2 cellular contexts compared by ENCODE assay signal in genomic region chr19:17020823-17021222, GRCh38.
TF ChIP-seq lines count a peak whose summit lies in the region.

No MANE protein-coding gene starts in this region.

TF ChIP-seq in IMR-90, 13 proteins besides CTCF, POLR2A, EP300 and RAD21:
- no peak for TF ChIP-seq BHLHE40 (IDR thresholded peaks at IDR 0.05; ENCODE audit: low read depth, low read length)
- TF ChIP-seq USF2 (IDR thresholded peaks at IDR 0.05; ENCODE audit: low read depth, low read length): peak; percentile 51

TF ChIP-seq in GM12878, 131 proteins besides CTCF, POLR2A, EP300 and RAD21:
- TF ChIP-seq NFIC (IDR thresholded peaks at IDR 0.05; ENCODE audit: low read depth, low read length): no peak
- TF ChIP-seq USF1 (IDR thresholded peaks at IDR 0.05; ENCODE audit: borderline replicate concordance, extremely low read length, insufficient read depth, low read depth, low read length): peak; percentile 49
